In genomic region chr17:75124041-75124818, GRCh38 we compare ENCODE assay signal across 9 cellular contexts. TPM values are rescaled to one million over a fixed set of nuclear protein-coding genes. Genes with fewer than 3 reads are reported as not detected.
DNase-seq lines count a peak whose midpoint lies in the region; ATAC-seq and TF ChIP-seq lines count a peak whose summit lies in the region.
"Had no signal": no experiment of that assay in that cellular context is flagged by ENCODE, and none has a peak within 500 bp of the region (broad histone marks: within the 10 kb centered on the region; RNA-seq: fewer than 3 reads in every experiment).

No MANE protein-coding gene starts in this region.

- no peak for TF ChIP-seq CTCF in CD8-positive, alpha-beta T cell (IDR thresholded peaks at IDR 0.05)

- no peak overlapping the region for H3K27ac Mint-ChIP-seq in CD8-positive, alpha-beta T cell
- peak overlapping the region; percentile 83 for H3K27ac Mint-ChIP-seq in activated T-helper 2 cell treated with anti-CD3 and anti-CD28 coated beads, Interferon-gamma antibody, Interleukin-2, Interleukin-4, amounts not matched to agents 10 μg/mL and 5 μg/mL and 100 μg/mL, durations not matched to agents 14 hours and 24 hours and 36 hours

- H3K9me3 ChIP-seq in CD8-positive, alpha-beta T cell (ENCODE audit: low read length): no peaks in the 10 kb centered on the region
- H3K9me3 ChIP-seq in right cardiac atrium (ENCODE audit: control insufficient read depth, low read length): no peaks in the 10 kb centered on the region

- no peak overlapping the region for H3K4me3 Mint-ChIP-seq in CD8-positive, alpha-beta T cell
- no peak overlapping the region for H3K4me3 Mint-ChIP-seq in activated T-helper 2 cell treated with anti-CD3 and anti-CD28 coated beads, Interferon-gamma antibody, Interleukin-2, Interleukin-4, amounts not matched to agents 10 μg/mL and 5 μg/mL and 100 μg/mL, durations not matched to agents 14 hours and 24 hours and 36 hours (ENCODE audit: low read depth)

- H3K4me1 ChIP-seq in CD8-positive, alpha-beta T cell (ENCODE audit: insufficient read depth, low read length): peaks cover 20% of the 10 kb centered on the region
- peaks cover 12% of the 10 kb centered on the region for H3K4me1 ChIP-seq in right cardiac atrium (ENCODE audit: control insufficient read depth, insufficient read depth, low read length)

- no peaks in the 10 kb centered on the region for H3K36me3 ChIP-seq in CD8-positive, alpha-beta T cell (ENCODE audit: insufficient read depth, low read length)
- H3K36me3 ChIP-seq: cardiac muscle cell had no signal

- POLR2A ChIA-PET in CD8-positive, alpha-beta T cell (lab: Charles Lee): interaction anchor here (1.3 kb wide), 1 partner anchor 10 kb away, joined by 3 read pairs; no protein-coding TSS in a partner anchor

- intact Hi-C loops in CD8-positive, alpha-beta T cell (cut with DNase I, micrococcal nuclease): no loop called here
- intact Hi-C loops in activated T-helper 2 cell treated with anti-CD3 and anti-CD28 coated beads, Interferon-gamma antibody, Interleukin-2, Interleukin-4, amounts not matched to agents 10 μg/mL and 5 μg/mL and 100 μg/mL, durations not matched to agents 14 hours and 24 hours and 36 hours (cut with micrococcal nuclease): no loop called here
- intact Hi-C loops in right cardiac atrium (cut with DNase I): no loop called here

- H3K27me3 ChIP-seq in CD8-positive, alpha-beta T cell (ENCODE audit: insufficient read depth, low read length): no peaks in the 10 kb centered on the region
- no peaks in the 10 kb centered on the region for H3K27me3 ChIP-seq in right cardiac atrium (ENCODE audit: control insufficient read depth, insufficient read depth)
- H3K27me3 ChIP-seq: cardiac muscle cell had no signal

- peaks cover 14% of the 10 kb centered on the region for H3K36me3 Mint-ChIP-seq in CD8-positive, alpha-beta T cell
- H3K36me3 Mint-ChIP-seq in activated T-helper 2 cell treated with anti-CD3 and anti-CD28 coated beads, Interferon-gamma antibody, Interleukin-2, Interleukin-4, amounts not matched to agents 10 μg/mL and 5 μg/mL and 100 μg/mL, durations not matched to agents 14 hours and 24 hours and 36 hours (ENCODE audit: low read depth): peaks cover 24% of the 10 kb centered on the region

- no peak overlapping the region for H3K4me3 ChIP-seq in CD8-positive, alpha-beta T cell (ENCODE audit: low read depth, low read length)
- H3K4me3 ChIP-seq in right cardiac atrium (ENCODE audit: low read length): no peak overlapping the region
- H3K4me3 ChIP-seq: cardiac muscle cell had no signal

- H3K9me3 Mint-ChIP-seq in CD8-positive, alpha-beta T cell: no peaks in the 10 kb centered on the region
- H3K9me3 Mint-ChIP-seq in activated T-helper 2 cell treated with anti-CD3 and anti-CD28 coated beads, Interferon-gamma antibody, Interleukin-2, Interleukin-4, amounts not matched to agents 10 μg/mL and 5 μg/mL and 100 μg/mL, durations not matched to agents 14 hours and 24 hours and 36 hours: no peaks in the 10 kb centered on the region

- CTCF ChIA-PET in CD8-positive, alpha-beta T cell (lab: Charles Lee): interaction anchor here (1.2 to 5.5 kb wide), 6 partner anchors 9 to 164 kb away, joined by 3 to 38 read pairs (median 3); no protein-coding TSS in a partner anchor

- H3K4me1 Mint-ChIP-seq in CD8-positive, alpha-beta T cell (ENCODE audit: low read depth): peaks cover 21% of the 10 kb centered on the region
- H3K4me1 Mint-ChIP-seq in activated T-helper 2 cell treated with anti-CD3 and anti-CD28 coated beads, Interferon-gamma antibody, Interleukin-2, Interleukin-4, amounts not matched to agents 10 μg/mL and 5 μg/mL and 100 μg/mL, durations not matched to agents 14 hours and 24 hours and 36 hours (ENCODE audit: low read depth): peaks cover 24% of the 10 kb centered on the region

- no peak overlapping the region for H3K27ac ChIP-seq in CD8-positive, alpha-beta T cell (ENCODE audit: low read depth, low read length)
- H3K27ac ChIP-seq in right cardiac atrium (ENCODE audit: low read length): peak overlapping the region; percentile 58
- H3K27ac ChIP-seq: cardiac muscle cell had no signal

- ATAC-seq in CD8-positive, alpha-beta T cell: peak; percentile 73
- ATAC-seq in right cardiac atrium (peak; percentile 91 to 97), GM18511 (IDR thresholded peaks at IDR 0.05; ENCODE audit: unreplicated experiment) (no peak), GM19397 (IDR thresholded peaks at IDR 0.05; ENCODE audit: unreplicated experiment) (no peak)

- DNase-seq in CD8-positive, alpha-beta T cell: peak in 5 of 7 experiments; percentile 31 to 60 (median 38)
- DNase-seq in OCI-M1 (lab: John Stamatoyannopoulos, UW) (peak; percentile 81), right cardiac atrium (peak; percentile 85 to 87 (median 87)), middle frontal gyrus (ENCODE audit: extremely low spot score, low spot score) (no peak)
- peak; percentile 34 for DNase-seq in activated T-helper 2 cell treated with anti-CD3 and anti-CD28 coated beads, Interferon-gamma antibody, Interleukin-2, Interleukin-4, amounts not matched to agents 10 μg/mL and 5 μg/mL and 100 μg/mL, durations not matched to agents 14 hours and 24 hours and 36 hours (ENCODE audit: low spot score)
- DNase-seq in stimulated activated CD4-positive, alpha-beta T cell treated with anti-CD3 and anti-CD28 coated beads, Interleukin-1b, Interleukin-23, amount 100 ng/mL, for 24 hours (ENCODE audit: low read depth in 4 of 4, low spot score in 1 of 4): peak in 3 of 4 experiments; percentile 26 to 53 (median 48)

- H3K27me3 Mint-ChIP-seq in CD8-positive, alpha-beta T cell (ENCODE audit: low read depth): no peaks in the 10 kb centered on the region
- no peaks in the 10 kb centered on the region for H3K27me3 Mint-ChIP-seq in activated T-helper 2 cell treated with anti-CD3 and anti-CD28 coated beads, Interferon-gamma antibody, Interleukin-2, Interleukin-4, amounts not matched to agents 10 μg/mL and 5 μg/mL and 100 μg/mL, durations not matched to agents 14 hours and 24 hours and 36 hours (ENCODE audit: low read depth)

- WGBS in right cardiac atrium: 55% methylated on average over 19 of the region's 19 CpGs

RNA-seq across cellular contexts. Expression of gene NT5C, which starts 7.3 kb away (rescaled TPM):
- 10 to 100 TPM; 19.3 to 20.4 TPM for total RNA-seq in CD8-positive, alpha-beta T cell
- total RNA-seq in activated T-helper 2 cell treated with anti-CD3 and anti-CD28 coated beads, Interferon-gamma antibody, Interleukin-2, Interleukin-4, amounts not matched to agents 10 μg/mL and 5 μg/mL and 100 μg/mL, durations not matched to agents 14 hours and 24 hours and 36 hours: 72.7 and 86.6 TPM in 2 replicates
- 10 to 100 TPM; 29.1 to 35.9 (median 33.3) TPM for total RNA-seq in right cardiac atrium
- 37.5 TPM for polyA plus RNA-seq in right cardiac atrium

RNA-seq across cellular contexts. Expression of gene ARMC7, which starts 14.5 kb away (rescaled TPM):
- total RNA-seq in CD8-positive, alpha-beta T cell: 1 to 10 TPM; 2.0 to 3.0 TPM
- total RNA-seq in activated T-helper 2 cell treated with anti-CD3 and anti-CD28 coated beads, Interferon-gamma antibody, Interleukin-2, Interleukin-4, amounts not matched to agents 10 μg/mL and 5 μg/mL and 100 μg/mL, durations not matched to agents 14 hours and 24 hours and 36 hours: 9.9 and 10.1 TPM in 2 replicates
- total RNA-seq in right cardiac atrium: 10 to 100 TPM in 1 of 4 donors, 1 to 10 TPM in 3; 9.4 to 10.9 (median 9.6) TPM
- 7.7 TPM for polyA plus RNA-seq in right cardiac atrium

RNA-seq across cellular contexts. Expression of gene JPT1, which starts 30.1 kb away (rescaled TPM):
- 10 to 100 TPM; 15.1 to 17.3 TPM for total RNA-seq in CD8-positive, alpha-beta T cell
- total RNA-seq in activated T-helper 2 cell treated with anti-CD3 and anti-CD28 coated beads, Interferon-gamma antibody, Interleukin-2, Interleukin-4, amounts not matched to agents 10 μg/mL and 5 μg/mL and 100 μg/mL, durations not matched to agents 14 hours and 24 hours and 36 hours: 282 and 290 TPM in 2 replicates
- 10 to 100 TPM; 11.7 to 22.3 (median 17.9) TPM for total RNA-seq in right cardiac atrium
- polyA plus RNA-seq in right cardiac atrium: 40.5 TPM

RNA-seq across cellular contexts. Expression of gene SLC16A5, which starts 36.5 kb away (rescaled TPM):
- 1 to 10 TPM; 2.9 to 3.6 TPM for total RNA-seq in CD8-positive, alpha-beta T cell
- 11.6 and 11.8 TPM in 2 replicates for total RNA-seq in activated T-helper 2 cell treated with anti-CD3 and anti-CD28 coated beads, Interferon-gamma antibody, Interleukin-2, Interleukin-4, amounts not matched to agents 10 μg/mL and 5 μg/mL and 100 μg/mL, durations not matched to agents 14 hours and 24 hours and 36 hours
- 10 to 100 TPM; 12.7 to 21.6 (median 18.5) TPM for total RNA-seq in right cardiac atrium
- 12.7 TPM for polyA plus RNA-seq in right cardiac atrium

RNA-seq across cellular contexts. Expression of gene SUMO2, which starts 58.5 kb away (rescaled TPM):
- 100 to 1,000 TPM; 192 to 203 TPM for total RNA-seq in CD8-positive, alpha-beta T cell
- 653 and 679 TPM in 2 replicates for total RNA-seq in activated T-helper 2 cell treated with anti-CD3 and anti-CD28 coated beads, Interferon-gamma antibody, Interleukin-2, Interleukin-4, amounts not matched to agents 10 μg/mL and 5 μg/mL and 100 μg/mL, durations not matched to agents 14 hours and 24 hours and 36 hours
- total RNA-seq in right cardiac atrium: 100 to 1,000 TPM; 249 to 272 (median 257) TPM
- polyA plus RNA-seq in right cardiac atrium: 99.1 TPM

Comparison
In these comparisons a context has a peak if more than half of its experiments do, and no peak if none do; other contexts are left out.
1. ATAC-seq: peak in CD8-positive, alpha-beta T cell (single experiment) and right cardiac atrium (2 of 2); none in GM18511 (single experiment) and GM19397 (single experiment).
2. RNA of gene JPT1, which starts 30.1 kb away (total RNA-seq): 282 to 290 TPM in activated T-helper 2 cell treated with anti-CD3 and anti-CD28 coated beads, Interferon-gamma antibody, Interleukin-2, Interleukin-4, amounts not matched to agents 10 μg/mL and 5 μg/mL and 100 μg/mL, durations not matched to agents 14 hours and 24 hours and 36 hours; 11.7 to 22.3 TPM in right cardiac atrium and 15.1 to 17.3 TPM in CD8-positive, alpha-beta T cell; every median in the first group is over 10 times any median in the second.